15 cellular contexts compared by ENCODE assay signal in genomic region chr20:43189614-43190331, GRCh38. TPM values are rescaled to one million over a fixed set of nuclear protein-coding genes. Genes with fewer than 3 reads are reported as not detected.
A peak's percentile ranks its signal among the peaks of the same experiment; 100 is the strongest.
DNase-seq lines count a peak whose midpoint lies in the region; ATAC-seq and TF ChIP-seq lines count a peak whose summit lies in the region.
"Had no signal": no experiment of that assay in that cellular context is flagged by ENCODE, and none has a peak within 500 bp of the region (broad histone marks: within the 10 kb centered on the region; RNA-seq: fewer than 3 reads in every experiment).

Gene PTPRT (minus strand): TSS chr20:43189906. CDS start chr20:43189733, 173 bp downstream.

- intact Hi-C loops in lower lobe of right lung (cut with DNase I) = no loop called here

- H3K27me3 ChIP-seq in lower lobe of right lung (ENCODE audit: low read depth) = peaks cover 58% of the 10 kb centered on the region
- H3K27me3 ChIP-seq in thoracic aorta (replicated peaks; ENCODE audit: insufficient read depth) = peaks cover 5% of the 10 kb centered on the region

- H3K4me3 ChIP-seq in lower lobe of right lung (peak within 1 kb of the TSS; percentile 30), thoracic aorta (peak within 1 kb of the TSS; percentile 62)
- H3K4me3 ChIP-seq: vagina had no signal

- TF ChIP-seq CTCF in lower lobe of right lung (IDR thresholded peaks at IDR 0.05) (no peak), thoracic aorta (IDR thresholded peaks at IDR 0.05) (no peak)

- no peak for DNase-seq in activated naive CD8-positive, alpha-beta T cell treated with anti-CD3 and anti-CD28 coated beads for 36 hours
- DNase-seq in activated naive CD8-positive, alpha-beta T cell treated with anti-CD3 and anti-CD28 coated beads, Interleukin-2, amount 50 U/mL, for 24 hours = no peak
- DNase-seq in cerebellum (ENCODE audit: low spot score) (no peak), lower lobe of right lung (no peak), thoracic aorta (ENCODE audit: low spot score) (no peak), midbrain (lab: John Stamatoyannopoulos, UW) (no peak)
- DNase-seq: activated T-cell treated with anti-CD3 and anti-CD28 coated beads for 4 hours; left colon; NCI-H2107; stimulated activated CD4-positive, alpha-beta T cell treated with anti-CD3 and anti-CD28 coated beads, Interleukin-12 subunit alpha, Interleukin-12 subunit beta, amount 100 ng/mL, for 4 hours had no signal

- H3K4me1 Mint-ChIP-seq in activated naive CD8-positive, alpha-beta T cell treated with anti-CD3 and anti-CD28 coated beads for 36 hours = peaks cover 7% of the 10 kb centered on the region
- peaks cover 7% of the 10 kb centered on the region for H3K4me1 Mint-ChIP-seq in activated naive CD8-positive, alpha-beta T cell treated with anti-CD3 and anti-CD28 coated beads, Interleukin-2, amount 50 U/mL, for 24 hours

- H3K9me3 ChIP-seq in lower lobe of right lung (no peaks in the 10 kb centered on the region), thoracic aorta (no peaks in the 10 kb centered on the region)
- H3K9me3 ChIP-seq: neutrophil, vagina had no signal

- H3K36me3 ChIP-seq in lower lobe of right lung (no peaks in the 10 kb centered on the region), thoracic aorta (no peaks in the 10 kb centered on the region)
- H3K36me3 ChIP-seq: neutrophil, vagina had no signal

- no peak within 1 kb of the TSS for H3K27ac ChIP-seq in lower lobe of right lung
- H3K27ac ChIP-seq in thoracic aorta = no peak within 1 kb of the TSS
- H3K27ac ChIP-seq: KMS-11, neutrophil, vagina had no signal

- no peak for ATAC-seq in activated naive CD8-positive, alpha-beta T cell treated with anti-CD3 and anti-CD28 coated beads, Interleukin-2, amount 50 U/mL, for 24 hours
- ATAC-seq in lower lobe of right lung (no peak), thoracic aorta (ENCODE audit: insufficient number of reproducible peaks, low FRiP score, low read depth) (no peak), HG03097 (IDR thresholded peaks at IDR 0.05; ENCODE audit: low FRiP score, unreplicated experiment) (no peak), GM19351 (IDR thresholded peaks at IDR 0.05; ENCODE audit: unreplicated experiment) (no peak)
- ATAC-seq: left colon had no signal

- no peaks in the 10 kb centered on the region for H3K36me3 Mint-ChIP-seq in activated naive CD8-positive, alpha-beta T cell treated with anti-CD3 and anti-CD28 coated beads for 36 hours
- no peaks in the 10 kb centered on the region for H3K36me3 Mint-ChIP-seq in activated naive CD8-positive, alpha-beta T cell treated with anti-CD3 and anti-CD28 coated beads, Interleukin-2, amount 50 U/mL, for 24 hours (ENCODE audit: low read depth)

- no peaks in the 10 kb centered on the region for H3K9me3 Mint-ChIP-seq in activated naive CD8-positive, alpha-beta T cell treated with anti-CD3 and anti-CD28 coated beads for 36 hours
- H3K9me3 Mint-ChIP-seq in activated naive CD8-positive, alpha-beta T cell treated with anti-CD3 and anti-CD28 coated beads, Interleukin-2, amount 50 U/mL, for 24 hours = no peaks in the 10 kb centered on the region

- H3K27ac Mint-ChIP-seq in activated naive CD8-positive, alpha-beta T cell treated with anti-CD3 and anti-CD28 coated beads for 36 hours = no peak within 1 kb of the TSS
- no peak within 1 kb of the TSS for H3K27ac Mint-ChIP-seq in activated naive CD8-positive, alpha-beta T cell treated with anti-CD3 and anti-CD28 coated beads, Interleukin-2, amount 50 U/mL, for 24 hours

- H3K4me3 Mint-ChIP-seq in activated naive CD8-positive, alpha-beta T cell treated with anti-CD3 and anti-CD28 coated beads for 36 hours = peak within 1 kb of the TSS; percentile 25
- no peak within 1 kb of the TSS for H3K4me3 Mint-ChIP-seq in activated naive CD8-positive, alpha-beta T cell treated with anti-CD3 and anti-CD28 coated beads, Interleukin-2, amount 50 U/mL, for 24 hours

- H3K4me1 ChIP-seq in lower lobe of right lung (peaks cover 7% of the 10 kb centered on the region), thoracic aorta (ENCODE audit: control insufficient read depth in 1 of 2, low read depth in 2 of 2) (peaks cover 10 to 21% of the 10 kb centered on the region in 2 donors)

- H3K27me3 Mint-ChIP-seq in activated naive CD8-positive, alpha-beta T cell treated with anti-CD3 and anti-CD28 coated beads for 36 hours = peaks cover 63% of the 10 kb centered on the region
- H3K27me3 Mint-ChIP-seq in activated naive CD8-positive, alpha-beta T cell treated with anti-CD3 and anti-CD28 coated beads, Interleukin-2, amount 50 U/mL, for 24 hours = peaks cover 47% of the 10 kb centered on the region

RNA-seq across cellular contexts. Expression of gene PTPRT, which starts in this region (rescaled TPM):
- total RNA-seq in activated naive CD8-positive, alpha-beta T cell treated with anti-CD3 and anti-CD28 coated beads for 36 hours = not detected
- 21.1 TPM for total RNA-seq in cerebellum
- 8.0 TPM for total RNA-seq in lower lobe of right lung
- not detected for total RNA-seq in thoracic aorta
- total RNA-seq: vagina had no signal
